ENCODE assay signal across 33 cellular contexts in genomic region chr2:151761687-151762086, GRCh38.
"Had no signal": no experiment of that assay in that cellular context is flagged by ENCODE, and none has a peak within 500 bp of the region (broad histone marks: within the 10 kb centered on the region; RNA-seq: fewer than 3 reads in every experiment).

No MANE protein-coding gene starts in this region.

- H3K4me1 ChIP-seq: ascending aorta had no signal

- H3K27me3 ChIP-seq: ascending aorta, cardiac muscle cell had no signal

- ATAC-seq: activated CD4-positive, alpha-beta T cell treated with anti-CD3 and anti-CD28 coated beads for 36 hours; activated CD4-positive, CD25-positive, alpha-beta regulatory T cell treated with anti-CD3 and anti-CD28 coated beads, Interleukin-2, amount 50 U/mL, for 24 hours; activated CD8-positive, alpha-beta memory T cell treated with anti-CD3 and anti-CD28 coated beads, Interleukin-2, amount 10 ng/mL, durations not matched to agents 7 days and 5 days; activated CD8-positive, alpha-beta T cell treated with anti-CD3 and anti-CD28 coated beads, Interleukin-2, amount 10 ng/mL, durations not matched to agents 7 days and 5 days; activated naive CD8-positive, alpha-beta T cell treated with anti-CD3 and anti-CD28 coated beads, Interleukin-2, amount 50 U/mL, for 24 hours; WTC11 had no signal

- H3K9me3 ChIP-seq: ascending aorta had no signal

- DNase-seq: activated CD4-positive, alpha-beta memory T cell treated with anti-CD3 and anti-CD28 coated beads, Interleukin-2, amount 10 ng/mL, durations not matched to agents 7 days and 5 days; activated CD4-positive, alpha-beta T cell treated with anti-CD3 and anti-CD28 coated beads for 1 hour; activated CD4-positive, alpha-beta T cell treated with anti-CD3 and anti-CD28 coated beads for 36 hours; activated CD4-positive, alpha-beta T cell treated with anti-CD3 and anti-CD28 coated beads for 48 hours; activated CD4-positive, alpha-beta T cell treated with anti-CD3 and anti-CD28 coated beads, Interleukin-2, amount 10 ng/mL, durations not matched to agents 7 days and 5 days; activated CD4-positive, alpha-beta T cell treated with anti-CD3 and anti-CD28 coated beads, Interleukin-2, amount 50 U/mL, for 48 hours; activated CD4-positive, CD25-positive, alpha-beta regulatory T cell; activated CD8-positive, alpha-beta memory T cell treated with anti-CD3 and anti-CD28 coated beads for 24 hours; activated CD8-positive, alpha-beta memory T cell treated with anti-CD3 and anti-CD28 coated beads, Interleukin-2, amount 10 ng/mL, durations not matched to agents 7 days and 5 days; activated CD8-positive, alpha-beta memory T cell treated with anti-CD3 and anti-CD28 coated beads, Interleukin-2, amount 50 U/mL, for 48 hours; activated CD8-positive, alpha-beta T cell treated with anti-CD3 and anti-CD28 coated beads, Interleukin-2, amount 10 ng/mL, durations not matched to agents 7 days and 5 days; activated effector memory CD4-positive, alpha-beta T cell treated with Interleukin-2 at 50 U/mL for 16 hours; activated gamma-delta T cell; activated naive CD4-positive, alpha-beta T cell treated with anti-CD3 and anti-CD28 coated beads, Interleukin-2, amount 10 ng/mL, durations not matched to agents 7 days and 5 days; activated naive CD4-positive, alpha-beta T cell treated with Interleukin-2 at 50 U/mL for 16 hours; activated naive CD8-positive, alpha-beta T cell treated with anti-CD3 and anti-CD28 coated beads, Interleukin-2, amount 10 ng/mL, durations not matched to agents 7 days and 5 days; activated naive CD8-positive, alpha-beta T cell treated with anti-CD3 and anti-CD28 coated beads, Interleukin-2, amount 50 U/mL, for 24 hours; activated T-cell treated with anti-CD3 and anti-CD28 coated beads, Interleukin-2, amount 50 U/mL, for 24 hours; activated T-cell treated with anti-CD3 and anti-CD28 coated beads, Interleukin-2, amount 50 U/mL, for 48 hours; amygdala; anterior cingulate cortex; caudate nucleus; SW 1271; T-helper 1 cell; T-helper 2 cell; T-helper 9 cell had no signal

- H3K27ac ChIP-seq: ascending aorta, cardiac muscle cell, VCaP had no signal

- H3K4me3 ChIP-seq: ascending aorta, cardiac muscle cell had no signal

- H3K36me3 ChIP-seq: cardiac muscle cell had no signal

- FAIRE-seq: bronchial epithelial cell, TTC549 had no signal
